ENCODE assay signal across 10 cellular contexts in the genomic region with DNA sequence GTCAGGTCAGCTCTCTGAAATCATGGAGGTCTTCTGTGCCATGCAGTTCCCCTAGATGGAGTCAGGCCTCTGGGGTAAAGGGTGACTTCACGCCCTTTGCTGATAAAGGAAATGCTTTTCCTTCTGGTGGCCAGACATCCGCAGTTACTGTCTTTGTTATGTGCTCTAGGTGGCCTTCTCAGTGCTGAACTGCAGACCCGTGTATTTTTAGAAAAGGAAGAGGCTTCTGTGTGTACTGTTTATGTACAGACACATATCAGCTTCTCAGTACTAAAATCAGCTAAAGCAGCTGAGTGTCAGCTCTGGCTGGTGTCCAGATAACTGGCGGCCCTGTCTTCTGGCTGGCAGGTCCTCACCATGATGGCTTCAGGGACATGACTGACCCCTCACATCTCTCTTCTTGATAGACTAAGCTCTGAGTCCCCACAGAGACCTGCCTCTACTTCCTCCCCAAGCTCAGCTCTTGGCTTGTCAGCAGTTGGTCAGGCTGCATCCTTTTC.
DNase-seq lines count a peak whose midpoint lies in the region; ATAC-seq lines count a peak whose summit lies in the region.
"Had no signal": no experiment of that assay in that cellular context is flagged by ENCODE, and none has a peak within 500 bp of the region (broad histone marks: within the 10 kb centered on the region; RNA-seq: fewer than 3 reads in every experiment).

No MANE protein-coding gene starts in this region.

- H3K9me2 ChIP-seq in GM23248 (ENCODE audit: insufficient read depth), result no peaks in the 10 kb centered on the region

- in situ Hi-C loops in GM23248 (cut with MboI), result no loop called here

- no peak overlapping the region for H3K4me3 ChIP-seq in esophagus (ENCODE audit: low read depth in 1 of 2, low read length in 2 of 2)
- no peak overlapping the region for H3K4me3 ChIP-seq in GM23248
- H3K4me3 ChIP-seq: SK-N-MC had no signal

- H3K9me3 Mint-ChIP-seq in stimulated activated naive B cell treated with anti-CD40 and anti-IgM and Interleukin-4, amounts not matched to agents 10 μg/mL and 1 μg/mL and 100 μg/mL, for 72 hours, result no peaks in the 10 kb centered on the region

- H3K9ac ChIP-seq in GM23248, result no peak overlapping the region

- DNase-seq in activated gamma-delta T cell treated with Interleukin-2 at 50 U/mL for 16 hours (peak; percentile 33), activated gamma-delta T cell (lab: John Stamatoyannopoulos, UW) (no peak), NCI-H2029 (lab: John Stamatoyannopoulos, UW) (peak; percentile 19), dedifferentiated amniotic fluid mesenchymal stem cell (ENCODE audit: extremely low spot score) (no peak), foreskin melanocyte (no peak), GM23248 (no peak)
- no peak for DNase-seq in stimulated activated naive B cell treated with anti-CD40 and anti-IgM and Interleukin-4, amounts not matched to agents 10 μg/mL and 1 μg/mL and 100 μg/mL, for 72 hours
- DNase-seq: DND-41 had no signal

- peak; percentile 37 to 45 for ATAC-seq in stimulated activated naive B cell treated with anti-CD40 and anti-IgM and Interleukin-4, amounts not matched to agents 10 μg/mL and 1 μg/mL and 100 μg/mL, for 72 hours (replicated peaks)

- H2AFZ ChIP-seq in GM23248, result no peak overlapping the region

- peak overlapping the region; percentile 31 for H3K27ac Mint-ChIP-seq in stimulated activated naive B cell treated with anti-CD40 and anti-IgM and Interleukin-4, amounts not matched to agents 10 μg/mL and 1 μg/mL and 100 μg/mL, for 72 hours

- H3K4me1 ChIP-seq in esophagus (ENCODE audit: control insufficient read depth in 2 of 2, insufficient read depth in 2 of 2, low read length in 1 of 2) (peaks cover 5 to 18% of the 10 kb centered on the region in 2 donors), GM23248 (ENCODE audit: insufficient read depth) (peaks cover 24% of the 10 kb centered on the region)

- no peaks in the 10 kb centered on the region for H3K27me3 Mint-ChIP-seq in stimulated activated naive B cell treated with anti-CD40 and anti-IgM and Interleukin-4, amounts not matched to agents 10 μg/mL and 1 μg/mL and 100 μg/mL, for 72 hours

- peak overlapping the region; percentile 61 to 77 for H3K27ac ChIP-seq in esophagus (ENCODE audit: low read depth in 2 of 2, low read length in 1 of 2)
- H3K27ac ChIP-seq in GM23248, result no peak overlapping the region
- H3K27ac ChIP-seq: SK-N-MC had no signal

- H3K79me2 ChIP-seq in GM23248 (ENCODE audit: insufficient read depth), result no peaks in the 10 kb centered on the region

- no peaks in the 10 kb centered on the region for H4K20me1 ChIP-seq in GM23248 (ENCODE audit: insufficient read depth)

- H3F3A ChIP-seq in GM23248 (ENCODE audit: insufficient read depth), result peaks cover 15% of the 10 kb centered on the region; the same call in 1 of the 2 replicates

- H3K36me3 ChIP-seq in esophagus (ENCODE audit: control insufficient read depth in 2 of 2, insufficient read depth in 2 of 2, low read length in 1 of 2) (no peaks in the 10 kb centered on the region), GM23248 (ENCODE audit: low read depth) (no peaks in the 10 kb centered on the region)

- H3K4me3 Mint-ChIP-seq in stimulated activated naive B cell treated with anti-CD40 and anti-IgM and Interleukin-4, amounts not matched to agents 10 μg/mL and 1 μg/mL and 100 μg/mL, for 72 hours, result peak overlapping the region in 1 of 2 donors; percentile 6

- H3K36me3 Mint-ChIP-seq in stimulated activated naive B cell treated with anti-CD40 and anti-IgM and Interleukin-4, amounts not matched to agents 10 μg/mL and 1 μg/mL and 100 μg/mL, for 72 hours, result no peaks in the 10 kb centered on the region

- 40 to 51% methylated on average over 4 of the region's 4 CpGs for WGBS in esophagus, 2 donors
- WGBS in GM23248 (ENCODE audit: low coverage in 1 of 2, low lambda C conversion rate in 2 of 2, missing lambda C conversion rate in 2 of 2), 2 experiments, result 85% methylated on average over 4 of the region's 4 CpGs

- peaks cover 30 to 31% of the 10 kb centered on the region in 2 donors for H3K4me1 Mint-ChIP-seq in stimulated activated naive B cell treated with anti-CD40 and anti-IgM and Interleukin-4, amounts not matched to agents 10 μg/mL and 1 μg/mL and 100 μg/mL, for 72 hours

- H3K9me3 ChIP-seq in esophagus (ENCODE audit: control insufficient read depth in 2 of 2, insufficient read depth in 1 of 2, low read depth in 1 of 2, low read length in 1 of 2), result no peaks in the 10 kb centered on the region
- no peaks in the 10 kb centered on the region for H3K9me3 ChIP-seq in GM23248 (ENCODE audit: low read depth)

- no peak overlapping the region for H3K4me2 ChIP-seq in GM23248 (ENCODE audit: unreplicated experiment)

- H3K27me3 ChIP-seq in esophagus (ENCODE audit: control insufficient read depth in 1 of 2, insufficient read depth in 2 of 2, low read length in 2 of 2) (no peaks in the 10 kb centered on the region), GM23248 (replicated peaks; ENCODE audit: insufficient read depth) (no peaks in the 10 kb centered on the region)

Comparison
In these comparisons a context has a peak if more than half of its experiments do, and no peak if none do; other contexts are left out.
1. DNase-seq: peak in activated gamma-delta T cell treated with Interleukin-2 at 50 U/mL for 16 hours (single experiment) and NCI-H2029 (single experiment); none in activated gamma-delta T cell (single experiment), stimulated activated naive B cell treated with anti-CD40 and anti-IgM and Interleukin-4, amounts not matched to agents 10 μg/mL and 1 μg/mL and 100 μg/mL, for 72 hours (single experiment), dedifferentiated amniotic fluid mesenchymal stem cell (single experiment), foreskin melanocyte (single experiment) and GM23248 (single experiment).